8 cellular contexts compared by ENCODE assay signal in genomic region chr4:48017108-48017527, GRCh38. TPM values are rescaled to one million over a fixed set of nuclear protein-coding genes. Genes with fewer than 3 reads are reported as not detected.
DNase-seq lines count a peak whose midpoint lies in the region; ATAC-seq and TF ChIP-seq lines count a peak whose summit lies in the region.

No MANE protein-coding gene starts in this region.

- peak overlapping the region; percentile 81 to 93 for H3K9ac ChIP-seq in duodenal mucosa (ENCODE audit: low read depth in 1 of 2, low read length in 2 of 2)
- H3K9ac ChIP-seq in mesenchymal stem cell (ENCODE audit: low read length) = peak overlapping the region; percentile 76

- H3K4me1 ChIP-seq in Caco-2 = peaks cover 25% of the 10 kb centered on the region
- H3K4me1 ChIP-seq in duodenal mucosa (ENCODE audit: control insufficient read depth in 1 of 2, insufficient read depth in 2 of 2, low read length in 2 of 2) = peaks cover 14 to 21% of the 10 kb centered on the region in 2 donors
- peaks cover 7% of the 10 kb centered on the region for H3K4me1 ChIP-seq in mesenchymal stem cell (ENCODE audit: control insufficient read depth, insufficient read depth, low read depth, low read length)

- peak overlapping the region; percentile 100 for H3K4me2 ChIP-seq in mesenchymal stem cell (ENCODE audit: low read length, poor library complexity, severe bottlenecking)

- H3K9me3 ChIP-seq in Caco-2 (no peaks in the 10 kb centered on the region), WERI-Rb-1 (ENCODE audit: severe bottlenecking) (no peaks in the 10 kb centered on the region), duodenal mucosa (ENCODE audit: control insufficient read depth in 1 of 2, low read length in 2 of 2) (no peaks in the 10 kb centered on the region), mesenchymal stem cell (ENCODE audit: control insufficient read depth, low read length) (no peaks in the 10 kb centered on the region)

- peak overlapping the region; percentile 62 for H2AFZ ChIP-seq in mesenchymal stem cell (ENCODE audit: low read depth, low read length)

- no peak overlapping the region for H2AK5ac ChIP-seq in mesenchymal stem cell (ENCODE audit: low read length, severe bottlenecking)

- intact Hi-C loops in Caco-2 (cut with micrococcal nuclease; ENCODE audit: unreplicated experiment) = loop anchor here (2.0 to 5.0 kb wide), 5 partner anchors 26 to 105 kb away; partner anchors contain the start of gene NFXL1

- H4K91ac ChIP-seq in mesenchymal stem cell (ENCODE audit: low read length) = no peak overlapping the region

- POLR2A ChIA-PET in Caco-2 (lab: Charles Lee) = no interaction called here

- H3K4me1 Mint-ChIP-seq in Caco-2 (ENCODE audit: low read depth, unreplicated experiment) = peaks cover 23% of the 10 kb centered on the region

- H3K4me3 ChIP-seq in Caco-2 (ENCODE audit: low read depth, low read length) (peak overlapping the region; percentile 94), WERI-Rb-1 (ENCODE audit: low read depth, low read length) (peak overlapping the region; percentile 83), duodenal mucosa (ENCODE audit: low read depth in 1 of 2, low read length in 2 of 2) (peak overlapping the region; percentile 87 to 92), mesenchymal stem cell (ENCODE audit: insufficient read depth in 1 of 2, low read depth in 1 of 2, low read length in 2 of 2) (peak overlapping the region; percentile 82 to 92)

- ATAC-seq in HG03064 (IDR thresholded peaks at IDR 0.05; ENCODE audit: low read depth, unreplicated experiment) = peak; percentile 8
- ATAC-seq in HG03521 (IDR thresholded peaks at IDR 0.05; ENCODE audit: unreplicated experiment) = no peak
- no peak for ATAC-seq in GM21447 (IDR thresholded peaks at IDR 0.05; ENCODE audit: unreplicated experiment)

- H3K27me3 ChIP-seq in Caco-2 (replicated peaks; ENCODE audit: control insufficient read depth, insufficient read depth, low read length) = no peaks in the 10 kb centered on the region
- H3K27me3 ChIP-seq in WERI-Rb-1 (ENCODE audit: insufficient read depth, low read depth, severe bottlenecking) = no peaks in the 10 kb centered on the region
- peaks cover 0 to 6% of the 10 kb centered on the region in 2 donors for H3K27me3 ChIP-seq in duodenal mucosa (ENCODE audit: control insufficient read depth in 1 of 2, insufficient read depth in 2 of 2, low read length in 2 of 2)
- peaks cover 0 to 24% of the 10 kb centered on the region in 2 experiments for H3K27me3 ChIP-seq in mesenchymal stem cell (ENCODE audit: control insufficient read depth in 1 of 2, insufficient read depth in 1 of 2, low read length in 2 of 2)

- H3K4me3 Mint-ChIP-seq in Caco-2 (ENCODE audit: unreplicated experiment) = peak overlapping the region; percentile 93

- DNase-seq in Caco-2 (peak; percentile 78 to 80), WERI-Rb-1 (peak; percentile 45), mesenchymal stem cell (peak; percentile 82)
- peak; percentile 58 for DNase-seq in stimulated activated CD8-positive, alpha-beta memory T cell treated with anti-CD3 and anti-CD28 coated beads, Interleukin-4, amount 100 ng/mL, for 24 hours (ENCODE audit: low read depth)

- H2BK15ac ChIP-seq in mesenchymal stem cell (ENCODE audit: low read depth, poor library complexity, severe bottlenecking) = peak overlapping the region; percentile 45

- no peaks in the 10 kb centered on the region for H3K36me3 ChIP-seq in Caco-2 (ENCODE audit: control insufficient read depth, insufficient read depth, low read length)
- no peaks in the 10 kb centered on the region for H3K36me3 ChIP-seq in WERI-Rb-1
- H3K36me3 ChIP-seq in duodenal mucosa (ENCODE audit: control insufficient read depth in 1 of 2, insufficient read depth in 2 of 2, low read length in 2 of 2) = no peaks in the 10 kb centered on the region
- H3K36me3 ChIP-seq in mesenchymal stem cell (ENCODE audit: control insufficient read depth in 1 of 2, insufficient read depth in 2 of 2, low read depth in 1 of 2, low read length in 2 of 2) = no peaks in the 10 kb centered on the region

- no peak overlapping the region for H2BK5ac ChIP-seq in mesenchymal stem cell (ENCODE audit: low read depth, low read length, poor library complexity, severe bottlenecking)

- 1% methylated on average over 33 of the region's 33 CpGs for WGBS in mesenchymal stem cell

- H3K79me1 ChIP-seq in mesenchymal stem cell (replicated peaks; ENCODE audit: low read length, poor library complexity, severe bottlenecking) = peaks cover 2% of the 10 kb centered on the region

- H3K14ac ChIP-seq in mesenchymal stem cell (ENCODE audit: low read length in 2 of 2) = no peak overlapping the region

- H3K4ac ChIP-seq in mesenchymal stem cell (ENCODE audit: low read depth in 1 of 2, low read length in 2 of 2) = no peak overlapping the region

- H3K27me3 Mint-ChIP-seq in Caco-2 (ENCODE audit: insufficient read depth, unreplicated experiment) = no peaks in the 10 kb centered on the region

- TSS peak; percentile 61 for BruUV-seq in Caco-2 (replicated peaks; lab: Mats Ljungman, UMichigan)

- no peak for TF ChIP-seq CTCF in Caco-2 (IDR thresholded peaks at IDR 0.05; ENCODE audit: insufficient read depth in 1 of 2, low read depth in 1 of 2, low read length in 1 of 2, severe bottlenecking in 1 of 2, unreplicated experiment in 1 of 2)
- TF ChIP-seq CTCF in WERI-Rb-1 (IDR thresholded peaks at IDR 0.05; ENCODE audit: low read depth, low read length) = no peak

- CTCF ChIA-PET in Caco-2 (lab: Charles Lee) = interaction anchor here (0.6 kb wide), 1 partner anchor 431 kb away, joined by 3 read pairs; no protein-coding TSS in a partner anchor

- peak overlapping the region; percentile 63 to 70 for H3K18ac ChIP-seq in mesenchymal stem cell (ENCODE audit: low read depth in 1 of 2, low read length in 2 of 2)

- H3K36me3 Mint-ChIP-seq in Caco-2 (ENCODE audit: insufficient read depth, unreplicated experiment) = peaks cover 30% of the 10 kb centered on the region

- H4K8ac ChIP-seq in mesenchymal stem cell (ENCODE audit: low read length) = peak overlapping the region; percentile 32

- H3K27ac Mint-ChIP-seq in Caco-2 (ENCODE audit: unreplicated experiment) = peak overlapping the region; percentile 89

- H3K27ac ChIP-seq in WERI-Rb-1 (no peak overlapping the region), duodenal mucosa (ENCODE audit: low read depth, low read length) (peak overlapping the region; percentile 64), mesenchymal stem cell (ENCODE audit: low read length, poor library complexity, severe bottlenecking) (no peak overlapping the region)

- H2BK12ac ChIP-seq in mesenchymal stem cell (ENCODE audit: low read length in 2 of 2) = peak overlapping the region in 1 of 2 experiments; percentile 57

- no peak overlapping the region for H2BK120ac ChIP-seq in mesenchymal stem cell (ENCODE audit: low read depth, low read length)

- H3K23ac ChIP-seq in mesenchymal stem cell (ENCODE audit: low read length in 2 of 2) = no peak overlapping the region

- H3K9me3 Mint-ChIP-seq in Caco-2 (ENCODE audit: unreplicated experiment) = no peaks in the 10 kb centered on the region

RNA-seq across cellular contexts. Expression of gene NIPAL1, which starts 0.5 kb away (rescaled TPM):
- total RNA-seq in Caco-2 (2022) = 17.0 and 18.1 TPM in 2 replicates
- polyA plus RNA-seq in mesenchymal stem cell (2013, experiment 1 of 2) = 1.1 TPM
- 0.86 TPM for polyA plus RNA-seq in mesenchymal stem cell (2013, experiment 2 of 2)

RNA-seq across cellular contexts. Expression of gene CNGA1, which starts 0.6 kb away (rescaled TPM):
- 1.5 and 1.8 TPM in 2 replicates for total RNA-seq in Caco-2 (2022)
- polyA plus RNA-seq in mesenchymal stem cell (2013, experiment 1 of 2) = 0.11 TPM
- 0.08 TPM for polyA plus RNA-seq in mesenchymal stem cell (2013, experiment 2 of 2)
